ENCODE assay signal across 10 cellular contexts in genomic region chr13:50871405-50871804, GRCh38. TPM values are rescaled to one million over a fixed set of nuclear protein-coding genes. Genes with fewer than 3 reads are reported as not detected.
"Had no signal": no experiment of that assay in that cellular context is flagged by ENCODE, and none has a peak within 500 bp of the region (broad histone marks: within the 10 kb centered on the region; RNA-seq: fewer than 3 reads in every experiment).

No MANE protein-coding gene starts in this region.

- H2AFZ ChIP-seq: GM23338 had no signal

- H3K9me3 ChIP-seq: HAP-1 had no signal

- FAIRE-seq: H1, HTR-8/SVneo had no signal

- H3K36me3 ChIP-seq: HAP-1 had no signal

- H3K4me2 ChIP-seq: GM23338 had no signal

- H3K4me3 ChIP-seq: GM23338, HAP-1 had no signal

- H3K4me1 ChIP-seq: HAP-1 had no signal

- ATAC-seq: GM23338, HCT116 had no signal

- DNase-seq: H7, HFFc6, KG1 had no signal

RNA-seq across cellular contexts. Expression of gene DLEU7, which starts 27.9 kb away (rescaled TPM):
- total RNA-seq: HFFc6, HT-29 had no signal
- polyA plus RNA-seq: IgD-negative memory B cell had no signal
